ENCODE assay signal across 19 cellular contexts in genomic region chr5:159345861-159346260, GRCh38.
DNase-seq lines count a peak whose midpoint lies in the region; ATAC-seq and TF ChIP-seq lines count a peak whose summit lies in the region.
"Had no signal": no experiment of that assay in that cellular context is flagged by ENCODE, and none has a peak within 500 bp of the region (broad histone marks: within the 10 kb centered on the region; RNA-seq: fewer than 3 reads in every experiment).

No MANE protein-coding gene starts in this region.

- no peak overlapping the region for H2AFZ ChIP-seq in OCI-LY3 (ENCODE audit: low read depth, low read length)

- peaks cover 39% of the 10 kb centered on the region for H3K4me1 Mint-ChIP-seq in dendritic cell treated with granulocyte-macrophage colony-stimulating factor and Interleukin-4, amounts not matched to agents 40 ng/mL and 50 ng/mL, for 4 days (ENCODE audit: low read depth)
- peaks cover 39% of the 10 kb centered on the region for H3K4me1 Mint-ChIP-seq in stimulated activated memory B cell treated with anti-CD40 and anti-IgM and Interleukin-4, amounts not matched to agents 10 μg/mL and 1 μg/mL and 100 μg/mL, for 72 hours
- H3K4me1 Mint-ChIP-seq in nephron progenitor cell = no peaks in the 10 kb centered on the region

- H3K4me3 ChIP-seq in OCI-LY3 (ENCODE audit: low read length) = peak overlapping the region; percentile 24; the same call in 1 of the 2 replicates

- no peaks in the 10 kb centered on the region for H3K9me3 ChIP-seq in OCI-LY3 (ENCODE audit: insufficient read depth, low read length)

- no peaks in the 10 kb centered on the region for H3K9me3 Mint-ChIP-seq in dendritic cell treated with granulocyte-macrophage colony-stimulating factor and Interleukin-4, amounts not matched to agents 40 ng/mL and 50 ng/mL, for 4 days
- no peaks in the 10 kb centered on the region for H3K9me3 Mint-ChIP-seq in stimulated activated memory B cell treated with anti-CD40 and anti-IgM and Interleukin-4, amounts not matched to agents 10 μg/mL and 1 μg/mL and 100 μg/mL, for 72 hours
- peaks cover 20% of the 10 kb centered on the region for H3K9me3 Mint-ChIP-seq in nephron progenitor cell

- no peak for ATAC-seq in stimulated activated memory B cell treated with anti-CD40 and anti-IgM and Interleukin-4, amounts not matched to agents 10 μg/mL and 1 μg/mL and 100 μg/mL, for 72 hours
- ATAC-seq: HepG2, Panc1 had no signal

- peak overlapping the region; percentile 60 for H3K4me2 ChIP-seq in OCI-LY3 (ENCODE audit: low read length)

- peak overlapping the region; percentile 50 for H3K27ac ChIP-seq in OCI-LY3 (ENCODE audit: low read length)

- peaks cover 36% of the 10 kb centered on the region for H3K36me3 ChIP-seq in OCI-LY3 (replicated peaks; ENCODE audit: low read depth, low read length)

- intact Hi-C loops in dendritic cell treated with granulocyte-macrophage colony-stimulating factor and Interleukin-4, amounts not matched to agents 40 ng/mL and 50 ng/mL, for 4 days (cut with micrococcal nuclease) = no loop called here

- H3K9ac ChIP-seq in OCI-LY3 (ENCODE audit: low read length) = peak overlapping the region; percentile 50; the same call in 1 of the 2 replicates

- H3K4me1 ChIP-seq in OCI-LY3 (ENCODE audit: low read length) = peaks cover 48% of the 10 kb centered on the region

- H3K36me3 Mint-ChIP-seq in dendritic cell treated with granulocyte-macrophage colony-stimulating factor and Interleukin-4, amounts not matched to agents 40 ng/mL and 50 ng/mL, for 4 days (ENCODE audit: low read depth) = no peaks in the 10 kb centered on the region
- H3K36me3 Mint-ChIP-seq in stimulated activated memory B cell treated with anti-CD40 and anti-IgM and Interleukin-4, amounts not matched to agents 10 μg/mL and 1 μg/mL and 100 μg/mL, for 72 hours = peaks cover 5% of the 10 kb centered on the region
- no peaks in the 10 kb centered on the region for H3K36me3 Mint-ChIP-seq in nephron progenitor cell (ENCODE audit: low read depth)

- DNase-seq in NOMO-1 treated with DMSO at 0.1 percent for 48 hours (lab: John Stamatoyannopoulos, UW; ENCODE audit: unreplicated experiment) = peak; percentile 30
- no peak for DNase-seq in NOMO-1 treated with dmso at 0.1 percent for 144 hours (lab: John Stamatoyannopoulos, UW; ENCODE audit: unreplicated experiment)
- no peak for DNase-seq in nephron progenitor cell
- DNase-seq in stimulated activated CD4-positive, alpha-beta T cell treated with anti-CD3 and anti-CD28 coated beads, Interleukin-2, amount 100 ng/mL, for 24 hours = no peak
- no peak for DNase-seq in NCI-H1694 (lab: John Stamatoyannopoulos, UW)
- DNase-seq: 8988T, COR-L47, KG1, NCI-H1092 treated with DMSO at 0.1 percent for 48 hours, NCI-H146, NCI-H2081 treated with DMSO at 0.1 percent for 48 hours, NCI-H510A, NCI-H748 treated with DMSO at 0.1 percent for 48 hours had no signal

- no peaks in the 10 kb centered on the region for H3K79me2 ChIP-seq in OCI-LY3 (ENCODE audit: low read length)

- TF ChIP-seq CTCF in OCI-LY3 (IDR thresholded peaks at IDR 0.05; ENCODE audit: low read depth, low read length) (no peak), nephron progenitor cell (IDR thresholded peaks at IDR 0.05) (no peak)

- H3K27me3 ChIP-seq in OCI-LY3 (ENCODE audit: low read depth, low read length) = no peaks in the 10 kb centered on the region

- peaks cover 6% of the 10 kb centered on the region for H3K27me3 Mint-ChIP-seq in dendritic cell treated with granulocyte-macrophage colony-stimulating factor and Interleukin-4, amounts not matched to agents 40 ng/mL and 50 ng/mL, for 4 days
- H3K27me3 Mint-ChIP-seq in stimulated activated memory B cell treated with anti-CD40 and anti-IgM and Interleukin-4, amounts not matched to agents 10 μg/mL and 1 μg/mL and 100 μg/mL, for 72 hours = no peaks in the 10 kb centered on the region
- H3K27me3 Mint-ChIP-seq in nephron progenitor cell (ENCODE audit: low read depth, poor library complexity) = peaks cover 6% of the 10 kb centered on the region

- no peak overlapping the region for H3K4me3 Mint-ChIP-seq in dendritic cell treated with granulocyte-macrophage colony-stimulating factor and Interleukin-4, amounts not matched to agents 40 ng/mL and 50 ng/mL, for 4 days
- H3K4me3 Mint-ChIP-seq in stimulated activated memory B cell treated with anti-CD40 and anti-IgM and Interleukin-4, amounts not matched to agents 10 μg/mL and 1 μg/mL and 100 μg/mL, for 72 hours = no peak overlapping the region
- H3K4me3 Mint-ChIP-seq in nephron progenitor cell = no peak overlapping the region
- H3K4me3 Mint-ChIP-seq: CD4-positive, CD25-positive, alpha-beta regulatory T cell had no signal

- H4K20me1 ChIP-seq in OCI-LY3 (ENCODE audit: insufficient read depth, low read length) = no peaks in the 10 kb centered on the region

- peak overlapping the region; percentile 52 for H3K27ac Mint-ChIP-seq in dendritic cell treated with granulocyte-macrophage colony-stimulating factor and Interleukin-4, amounts not matched to agents 40 ng/mL and 50 ng/mL, for 4 days
- peak overlapping the region; percentile 44 for H3K27ac Mint-ChIP-seq in stimulated activated memory B cell treated with anti-CD40 and anti-IgM and Interleukin-4, amounts not matched to agents 10 μg/mL and 1 μg/mL and 100 μg/mL, for 72 hours
- no peak overlapping the region for H3K27ac Mint-ChIP-seq in nephron progenitor cell
